30 cellular contexts compared by ENCODE assay signal in the genomic region with DNA sequence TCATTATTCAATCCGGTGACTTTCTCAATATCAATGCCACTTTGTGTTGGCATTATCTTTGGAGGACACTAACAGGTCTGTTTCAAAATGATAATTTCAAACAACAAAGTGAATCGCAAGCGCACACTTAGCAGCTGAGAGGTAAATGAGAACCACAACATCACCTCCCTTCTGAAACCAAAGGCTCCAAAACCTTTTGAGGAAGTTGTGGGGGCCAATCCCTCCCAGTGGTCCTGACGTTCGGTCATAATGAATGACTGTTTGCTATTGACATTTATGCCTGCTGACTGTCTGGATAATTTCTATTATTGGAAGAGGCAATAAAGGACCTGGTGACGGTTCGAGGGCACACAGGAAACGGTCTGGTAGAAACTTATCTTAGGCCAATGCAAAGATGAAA. TPM values are rescaled to one million over a fixed set of nuclear protein-coding genes. Genes with fewer than 3 reads are reported as not detected.
DNase-seq lines count a peak whose midpoint lies in the region; ATAC-seq and TF ChIP-seq lines count a peak whose summit lies in the region.
"Had no signal": no experiment of that assay in that cellular context is flagged by ENCODE, and none has a peak within 500 bp of the region (broad histone marks: within the 10 kb centered on the region; RNA-seq: fewer than 3 reads in every experiment).

No MANE protein-coding gene starts in this region.

- no peak for TF ChIP-seq CTCF in body of pancreas (IDR thresholded peaks at IDR 0.05)

- peaks cover 72 to 75% (median 74%) of the 10 kb centered on the region in 3 donors for H3K27me3 Mint-ChIP-seq in naive B cell

- H3K9ac ChIP-seq in BLaER1 (no peak overlapping the region; the same call in 1 of the 2 replicates), SK-N-MC (ENCODE audit: insufficient read length) (peak overlapping the region; percentile 74)
- H3K9ac ChIP-seq: GM23248 had no signal

- H3K4me3 ChIP-seq in BLaER1 (peak overlapping the region; percentile 71), GM08714 (ENCODE audit: low read length) (peak overlapping the region; percentile 98), SK-N-MC (peak overlapping the region; percentile 86), body of pancreas (no peak overlapping the region)
- H3K4me3 ChIP-seq: GM23248, right lobe of liver, testis, vagina had no signal

- no peaks in the 10 kb centered on the region for H3K9me3 Mint-ChIP-seq in naive B cell
- H3K9me3 Mint-ChIP-seq: activated T-helper 1 cell treated with anti-CD3 and anti-CD28 coated beads, Interleukin-12 subunit alpha, Interleukin-12 subunit beta, Interleukin-2, Interleukin-4 antibody, amounts not matched to agents 30 ng/mL and 10 ng/mL and 1 ng/mL, durations not matched to agents 14 hours and 24 hours and 36 hours; mesothelial cell of epicardium; natural killer cell; stimulated activated naive B cell treated with anti-CD40 and anti-IgM and Interleukin-4, amounts not matched to agents 10 μg/mL and 1 μg/mL and 100 μg/mL, for 72 hours had no signal

- H4K20me1 ChIP-seq in BLaER1, result peaks cover 62% of the 10 kb centered on the region

- H3K4me3 Mint-ChIP-seq in naive B cell, result peak overlapping the region in 5 of 8 donors; percentile 61 to 83 (median 69)
- H3K4me3 Mint-ChIP-seq: natural killer cell, T-helper 17 cell had no signal

- no peaks in the 10 kb centered on the region for H3K36me3 ChIP-seq in BLaER1
- H3K36me3 ChIP-seq in SK-N-MC (ENCODE audit: insufficient read depth, low read length), result no peaks in the 10 kb centered on the region
- no peaks in the 10 kb centered on the region for H3K36me3 ChIP-seq in body of pancreas (replicated peaks in 1 of 2; ENCODE audit: insufficient read depth in 1 of 2, low read depth in 2 of 2)
- H3K36me3 ChIP-seq: right lobe of liver, vagina had no signal

- H3K4me1 Mint-ChIP-seq in naive B cell, result peaks cover 19 to 36% (median 34%) of the 10 kb centered on the region in 3 donors
- H3K4me1 Mint-ChIP-seq: natural killer cell had no signal

- ATAC-seq in naive B cell (ENCODE audit: low read depth in 2 of 2) (peak in 1 of 2 donors; percentile 24), body of pancreas (no peak)
- ATAC-seq: natural killer cell; right lobe of liver; stimulated activated naive B cell treated with anti-CD40 and anti-IgM and Interleukin-4, amounts not matched to agents 10 μg/mL and 1 μg/mL and 100 μg/mL, for 72 hours; T-helper 17 cell had no signal

- H3K4me1 ChIP-seq in BLaER1, result peaks cover 57% of the 10 kb centered on the region
- peaks cover 14% of the 10 kb centered on the region for H3K4me1 ChIP-seq in body of pancreas

- peak overlapping the region; percentile 100 for H3K4me2 ChIP-seq in BLaER1

- H3K9me3 ChIP-seq in BLaER1 (no peaks in the 10 kb centered on the region), SK-N-MC (ENCODE audit: low read depth, low read length) (no peaks in the 10 kb centered on the region), body of pancreas (no peaks in the 10 kb centered on the region)
- H3K9me3 ChIP-seq: right lobe of liver, testis, vagina had no signal

- H3K36me3 Mint-ChIP-seq in naive B cell, result peaks cover 6 to 7% of the 10 kb centered on the region in 2 donors
- H3K36me3 Mint-ChIP-seq: activated naive CD8-positive, alpha-beta T cell; mesothelial cell of epicardium; natural killer cell; stimulated activated naive B cell treated with anti-CD40 and anti-IgM and Interleukin-4, amounts not matched to agents 10 μg/mL and 1 μg/mL and 100 μg/mL, for 72 hours had no signal

- intact Hi-C loops in body of pancreas (cut with DNase I), result no loop called here

- 54 to 64% methylated on average over 8 of the region's 8 CpGs for WGBS in body of pancreas, 2 donors

- DNase-seq in SK-N-MC (ENCODE audit: low read depth, low spot score) (no peak), naive B cell (no peak), HT-29 (ENCODE audit: low spot score) (no peak), T1000 (lab: John Stamatoyannopoulos, UW) (no peak), body of pancreas (no peak)
- DNase-seq: activated CD4-positive, alpha-beta T cell treated with anti-CD3 and anti-CD28 coated beads, Interleukin-2, amount 50 U/mL, for 1 hour; aorta; central memory CD4-positive, alpha-beta T cell; dermis blood vessel endothelial cell; EL; GM23248; islet precursor cell; natural killer cell; NCI-H1417 treated with DMSO at 0.1 percent for 48 hours; NCI-H2171; NCI-H510A treated with DMSO at 0.1 percent for 48 hours; posterior cingulate gyrus; right lobe of liver; stimulated activated CD4-positive, alpha-beta T cell treated with anti-CD3 and anti-CD28 coated beads, Interleukin-12 subunit alpha, Interleukin-12 subunit beta, amount 100 ng/mL, for 4 hours; stimulated activated CD4-positive, alpha-beta T cell treated with anti-CD3 and anti-CD28 coated beads, Interleukin-4, amount 100 ng/mL, for 24 hours; stimulated activated naive B cell treated with anti-CD40 and anti-IgM and Interleukin-4, amounts not matched to agents 10 μg/mL and 1 μg/mL and 100 μg/mL, for 72 hours; T-helper 17 cell; testis had no signal

- no peak overlapping the region for H3K27ac Mint-ChIP-seq in naive B cell
- H3K27ac Mint-ChIP-seq: activated naive CD8-positive, alpha-beta T cell; activated T-helper 1 cell treated with anti-CD3 and anti-CD28 coated beads, Interleukin-12 subunit alpha, Interleukin-12 subunit beta, Interleukin-2, Interleukin-4 antibody, amounts not matched to agents 30 ng/mL and 10 ng/mL and 1 ng/mL, durations not matched to agents 14 hours and 24 hours and 36 hours; mesothelial cell of epicardium; natural killer cell; stimulated activated naive B cell treated with anti-CD40 and anti-IgM and Interleukin-4, amounts not matched to agents 10 μg/mL and 1 μg/mL and 100 μg/mL, for 72 hours; T-helper 17 cell had no signal

- H3K27ac ChIP-seq in BLaER1, result no peak overlapping the region
- H3K27ac ChIP-seq in SK-N-MC, result no peak overlapping the region
- H3K27ac ChIP-seq in body of pancreas, result no peak overlapping the region
- H3K27ac ChIP-seq: GM23248, right lobe of liver, testis, vagina had no signal

- TF ChIP-seq POLR2A in body of pancreas (IDR thresholded peaks at IDR 0.05), result no peak

- peaks cover 21% of the 10 kb centered on the region for H3K27me3 ChIP-seq in BLaER1
- H3K27me3 ChIP-seq in body of pancreas, result peaks cover 0 to 30% of the 10 kb centered on the region in 2 donors
- H3K27me3 ChIP-seq: testis had no signal

RNA-seq across cellular contexts. Expression of a gene that starts 1.8 kb away (rescaled TPM):
- polyA plus RNA-seq in naive B cell (ENCODE audit: low read depth in 6 of 6), result under 1 TPM in 2 of 6 donors, not detected in 4; 0.10 to 0.12 TPM
- total RNA-seq in HT-29 (2014; rRNA removed; shearing (Covaris generic)), result not detected in 2 replicates
- 10 to 100 TPM in 1 of 2 donors, 1 to 10 TPM in 1; 8.0 to 12.2 TPM for total RNA-seq in body of pancreas
- total RNA-seq: aorta, dermis blood vessel endothelial cell, fibroblast of lung, GM23248 had no signal
- polyA plus RNA-seq: fibroblast of lung, GM23248 had no signal

Comparison
In these comparisons a context has a peak if more than half of its experiments do, and no peak if none do; other contexts are left out.
1. H3K4me3 ChIP-seq: peak in BLaER1 (single experiment), GM08714 (single experiment) and SK-N-MC (single experiment); none in body of pancreas (0 of 2).